In genomic region chr11:45285931-45286632, GRCh38 we compare ENCODE assay signal across 1 cellular context.
TF ChIP-seq lines count a peak whose summit lies in the region.

A gene with protein sequence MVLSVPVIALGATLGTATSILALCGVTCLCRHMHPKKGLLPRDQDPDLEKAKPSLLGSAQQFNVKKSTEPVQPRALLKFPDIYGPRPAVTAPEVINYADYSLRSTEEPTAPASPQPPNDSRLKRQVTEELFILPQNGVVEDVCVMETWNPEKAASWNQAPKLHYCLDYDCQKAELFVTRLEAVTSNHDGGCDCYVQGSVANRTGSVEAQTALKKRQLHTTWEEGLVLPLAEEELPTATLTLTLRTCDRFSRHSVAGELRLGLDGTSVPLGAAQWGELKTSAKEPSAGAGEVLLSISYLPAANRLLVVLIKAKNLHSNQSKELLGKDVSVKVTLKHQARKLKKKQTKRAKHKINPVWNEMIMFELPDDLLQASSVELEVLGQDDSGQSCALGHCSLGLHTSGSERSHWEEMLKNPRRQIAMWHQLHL (minus strand): TSS chr11:45286341. CDS start chr11:45286207, 134 bp downstream.

TF ChIP-seq in HepG2, 621 proteins besides CTCF, POLR2A, EP300 and RAD21 (continued from another document):
- TF ChIP-seq, protein P1, sequence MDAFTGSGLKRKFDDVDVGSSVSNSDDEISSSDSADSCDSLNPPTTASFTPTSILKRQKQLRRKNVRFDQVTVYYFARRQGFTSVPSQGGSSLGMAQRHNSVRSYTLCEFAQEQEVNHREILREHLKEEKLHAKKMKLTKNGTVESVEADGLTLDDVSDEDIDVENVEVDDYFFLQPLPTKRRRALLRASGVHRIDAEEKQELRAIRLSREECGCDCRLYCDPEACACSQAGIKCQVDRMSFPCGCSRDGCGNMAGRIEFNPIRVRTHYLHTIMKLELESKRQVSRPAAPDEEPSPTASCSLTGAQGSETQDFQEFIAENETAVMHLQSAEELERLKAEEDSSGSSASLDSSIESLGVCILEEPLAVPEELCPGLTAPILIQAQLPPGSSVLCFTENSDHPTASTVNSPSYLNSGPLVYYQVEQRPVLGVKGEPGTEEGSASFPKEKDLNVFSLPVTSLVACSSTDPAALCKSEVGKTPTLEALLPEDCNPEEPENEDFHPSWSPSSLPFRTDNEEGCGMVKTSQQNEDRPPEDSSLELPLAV (CRISPR knock-in tag; conservative IDR thresholded peaks at IDR 0.05; ENCODE audit: low read depth), result no peak
- TF ChIP-seq ZNF781 (CRISPR knock-in tag; IDR thresholded peaks at IDR 0.05; ENCODE audit: borderline replicate concordance, not compliant biosample characterization) (no peak), ZEB1 (IDR thresholded peaks at IDR 0.05; ENCODE audit: insufficient replicate concordance, low read depth) (no peak), ZNF710 (CRISPR knock-in tag; IDR thresholded peaks at IDR 0.05; ENCODE audit: borderline replicate concordance) (no peak), ZSCAN9 (CRISPR knock-in tag; IDR thresholded peaks at IDR 0.05; ENCODE audit: borderline replicate concordance) (no peak), ZNF224 (CRISPR knock-in tag; IDR thresholded peaks at IDR 0.05) (no peak), ARID2 (CRISPR knock-in tag; IDR thresholded peaks at IDR 0.05; ENCODE audit: borderline replicate concordance) (no peak), PLRG1 (conservative IDR thresholded peaks at IDR 0.05) (no peak), NONO (IDR thresholded peaks at IDR 0.05) (no peak), NONO (CRISPR knock-in tag; conservative IDR thresholded peaks at IDR 0.05) (no peak), PRMT3 (CRISPR knock-in tag; IDR thresholded peaks at IDR 0.05; ENCODE audit: borderline replicate concordance, low read depth) (no peak), ZNF451 (CRISPR knock-in tag; IDR thresholded peaks at IDR 0.05) (no peak)
- TF ChIP-seq, protein P2, sequence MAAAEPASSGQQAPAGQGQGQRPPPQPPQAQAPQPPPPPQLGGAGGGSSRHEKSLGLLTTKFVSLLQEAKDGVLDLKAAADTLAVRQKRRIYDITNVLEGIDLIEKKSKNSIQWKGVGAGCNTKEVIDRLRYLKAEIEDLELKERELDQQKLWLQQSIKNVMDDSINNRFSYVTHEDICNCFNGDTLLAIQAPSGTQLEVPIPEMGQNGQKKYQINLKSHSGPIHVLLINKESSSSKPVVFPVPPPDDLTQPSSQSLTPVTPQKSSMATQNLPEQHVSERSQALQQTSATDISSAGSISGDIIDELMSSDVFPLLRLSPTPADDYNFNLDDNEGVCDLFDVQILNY (CRISPR knock-in tag; conservative IDR thresholded peaks at IDR 0.05), result no peak
- TF ChIP-seq, protein P3, sequence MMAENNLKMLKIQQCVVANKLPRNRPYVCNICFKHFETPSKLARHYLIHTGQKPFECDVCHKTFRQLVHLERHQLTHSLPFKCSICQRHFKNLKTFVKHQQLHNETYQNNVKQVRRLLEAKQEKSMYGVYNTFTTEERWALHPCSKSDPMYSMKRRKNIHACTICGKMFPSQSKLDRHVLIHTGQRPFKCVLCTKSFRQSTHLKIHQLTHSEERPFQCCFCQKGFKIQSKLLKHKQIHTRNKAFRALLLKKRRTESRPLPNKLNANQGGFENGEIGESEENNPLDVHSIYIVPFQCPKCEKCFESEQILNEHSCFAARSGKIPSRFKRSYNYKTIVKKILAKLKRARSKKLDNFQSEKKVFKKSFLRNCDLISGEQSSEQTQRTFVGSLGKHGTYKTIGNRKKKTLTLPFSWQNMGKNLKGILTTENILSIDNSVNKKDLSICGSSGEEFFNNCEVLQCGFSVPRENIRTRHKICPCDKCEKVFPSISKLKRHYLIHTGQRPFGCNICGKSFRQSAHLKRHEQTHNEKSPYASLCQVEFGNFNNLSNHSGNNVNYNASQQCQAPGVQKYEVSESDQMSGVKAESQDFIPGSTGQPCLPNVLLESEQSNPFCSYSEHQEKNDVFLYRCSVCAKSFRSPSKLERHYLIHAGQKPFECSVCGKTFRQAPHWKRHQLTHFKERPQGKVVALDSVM (CRISPR knock-in tag; IDR thresholded peaks at IDR 0.05), result no peak
- TF ChIP-seq, protein P4, sequence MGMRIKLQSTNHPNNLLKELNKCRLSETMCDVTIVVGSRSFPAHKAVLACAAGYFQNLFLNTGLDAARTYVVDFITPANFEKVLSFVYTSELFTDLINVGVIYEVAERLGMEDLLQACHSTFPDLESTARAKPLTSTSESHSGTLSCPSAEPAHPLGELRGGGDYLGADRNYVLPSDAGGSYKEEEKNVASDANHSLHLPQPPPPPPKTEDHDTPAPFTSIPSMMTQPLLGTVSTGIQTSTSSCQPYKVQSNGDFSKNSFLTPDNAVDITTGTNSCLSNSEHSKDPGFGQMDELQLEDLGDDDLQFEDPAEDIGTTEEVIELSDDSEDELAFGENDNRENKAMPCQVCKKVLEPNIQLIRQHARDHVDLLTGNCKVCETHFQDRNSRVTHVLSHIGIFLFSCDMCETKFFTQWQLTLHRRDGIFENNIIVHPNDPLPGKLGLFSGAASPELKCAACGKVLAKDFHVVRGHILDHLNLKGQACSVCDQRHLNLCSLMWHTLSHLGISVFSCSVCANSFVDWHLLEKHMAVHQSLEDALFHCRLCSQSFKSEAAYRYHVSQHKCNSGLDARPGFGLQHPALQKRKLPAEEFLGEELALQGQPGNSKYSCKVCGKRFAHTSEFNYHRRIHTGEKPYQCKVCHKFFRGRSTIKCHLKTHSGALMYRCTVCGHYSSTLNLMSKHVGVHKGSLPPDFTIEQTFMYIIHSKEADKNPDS (CRISPR knock-in tag; IDR thresholded peaks at IDR 0.05), result no peak
